ENCODE assay signal across 8 cellular contexts in genomic region chr13:39144941-39145533, GRCh38.
DNase-seq lines count a peak whose midpoint lies in the region; TF ChIP-seq lines count a peak whose summit lies in the region.

No MANE protein-coding gene starts in this region.

- no peaks in the 10 kb centered on the region for H3K9me3 ChIP-seq in WERI-Rb-1 (ENCODE audit: severe bottlenecking)

- no peaks in the 10 kb centered on the region for H3K36me3 Mint-ChIP-seq in activated CD4-positive, alpha-beta T cell treated with anti-CD3 and anti-CD28 coated beads, Interleukin-2, amount 10 ng/mL, durations not matched to agents 24 days and 14 days (ENCODE audit: low read depth)

- no peaks in the 10 kb centered on the region for H3K9me3 Mint-ChIP-seq in activated CD4-positive, alpha-beta T cell treated with anti-CD3 and anti-CD28 coated beads, Interleukin-2, amount 10 ng/mL, durations not matched to agents 24 days and 14 days

- no peak overlapping the region for H3K4me3 ChIP-seq in Jurkat, Clone E6-1 (ENCODE audit: low read length)
- H3K4me3 ChIP-seq in WERI-Rb-1 (ENCODE audit: low read depth, low read length): no peak overlapping the region
- H3K4me3 ChIP-seq in fibroblast of villous mesenchyme (ENCODE audit: low read depth, low read length): no peak overlapping the region

- H3K27me3 ChIP-seq in WERI-Rb-1 (ENCODE audit: insufficient read depth, low read depth, severe bottlenecking): no peaks in the 10 kb centered on the region

- H3K4me1 Mint-ChIP-seq in activated CD4-positive, alpha-beta T cell treated with anti-CD3 and anti-CD28 coated beads, Interleukin-2, amount 10 ng/mL, durations not matched to agents 24 days and 14 days: peaks cover 14% of the 10 kb centered on the region

- peak; percentile 70 for DNase-seq in activated CD4-positive, alpha-beta T cell treated with anti-CD3 and anti-CD28 coated beads, Interleukin-2, amount 10 ng/mL, durations not matched to agents 24 days and 14 days
- DNase-seq in activated CD4-positive, alpha-beta T cell treated with anti-CD3 and anti-CD28 coated beads, Interleukin-2, amount 50 U/mL, for 1 hour: no peak
- DNase-seq in Jurkat, Clone E6-1 (ENCODE audit: low read depth, low spot score): peak; percentile 30
- DNase-seq in WERI-Rb-1 (peak; percentile 35), fibroblast of villous mesenchyme (ENCODE audit: low read depth) (peak; percentile 68), occipital lobe (lab: John Stamatoyannopoulos, UW) (peak; percentile 20), mesenteric fat pad (ENCODE audit: low spot score) (no peak), cerebellar nuclear complex (lab: John Stamatoyannopoulos, UW) (no peak)

- H3K4me3 Mint-ChIP-seq in activated CD4-positive, alpha-beta T cell treated with anti-CD3 and anti-CD28 coated beads, Interleukin-2, amount 10 ng/mL, durations not matched to agents 24 days and 14 days: no peak overlapping the region

- H3K27me3 Mint-ChIP-seq in activated CD4-positive, alpha-beta T cell treated with anti-CD3 and anti-CD28 coated beads, Interleukin-2, amount 10 ng/mL, durations not matched to agents 24 days and 14 days: peaks cover 26% of the 10 kb centered on the region

- no peak overlapping the region for H3K27ac ChIP-seq in WERI-Rb-1

- no peak overlapping the region for H3K27ac Mint-ChIP-seq in activated CD4-positive, alpha-beta T cell treated with anti-CD3 and anti-CD28 coated beads, Interleukin-2, amount 10 ng/mL, durations not matched to agents 24 days and 14 days

- intact Hi-C loops in activated CD4-positive, alpha-beta T cell treated with anti-CD3 and anti-CD28 coated beads, Interleukin-2, amount 10 ng/mL, durations not matched to agents 24 days and 14 days (cut with micrococcal nuclease): loop anchor here (5.0 to 10.0 kb wide), 4 partner anchors 48 to 530 kb away; no protein-coding TSS in a partner anchor

- TF ChIP-seq CTCF in WERI-Rb-1 (IDR thresholded peaks at IDR 0.05; ENCODE audit: low read depth, low read length) (peak; percentile 64), fibroblast of villous mesenchyme (IDR thresholded peaks at IDR 0.05; ENCODE audit: insufficient read depth, low read depth, low read length) (peak; percentile 77)

- H3K36me3 ChIP-seq in WERI-Rb-1: no peaks in the 10 kb centered on the region

Comparison
In these comparisons a context has a peak if more than half of its experiments do, and no peak if none do; other contexts are left out.
1. DNase-seq: peak in activated CD4-positive, alpha-beta T cell treated with anti-CD3 and anti-CD28 coated beads, Interleukin-2, amount 10 ng/mL, durations not matched to agents 24 days and 14 days (single experiment), Jurkat, Clone E6-1 (single experiment), WERI-Rb-1 (single experiment), fibroblast of villous mesenchyme (single experiment) and occipital lobe (single experiment); none in activated CD4-positive, alpha-beta T cell treated with anti-CD3 and anti-CD28 coated beads, Interleukin-2, amount 50 U/mL, for 1 hour (single experiment), mesenteric fat pad (single experiment) and cerebellar nuclear complex (0 of 2).